ENCODE assay signal across 24 cellular contexts in the genomic region with DNA sequence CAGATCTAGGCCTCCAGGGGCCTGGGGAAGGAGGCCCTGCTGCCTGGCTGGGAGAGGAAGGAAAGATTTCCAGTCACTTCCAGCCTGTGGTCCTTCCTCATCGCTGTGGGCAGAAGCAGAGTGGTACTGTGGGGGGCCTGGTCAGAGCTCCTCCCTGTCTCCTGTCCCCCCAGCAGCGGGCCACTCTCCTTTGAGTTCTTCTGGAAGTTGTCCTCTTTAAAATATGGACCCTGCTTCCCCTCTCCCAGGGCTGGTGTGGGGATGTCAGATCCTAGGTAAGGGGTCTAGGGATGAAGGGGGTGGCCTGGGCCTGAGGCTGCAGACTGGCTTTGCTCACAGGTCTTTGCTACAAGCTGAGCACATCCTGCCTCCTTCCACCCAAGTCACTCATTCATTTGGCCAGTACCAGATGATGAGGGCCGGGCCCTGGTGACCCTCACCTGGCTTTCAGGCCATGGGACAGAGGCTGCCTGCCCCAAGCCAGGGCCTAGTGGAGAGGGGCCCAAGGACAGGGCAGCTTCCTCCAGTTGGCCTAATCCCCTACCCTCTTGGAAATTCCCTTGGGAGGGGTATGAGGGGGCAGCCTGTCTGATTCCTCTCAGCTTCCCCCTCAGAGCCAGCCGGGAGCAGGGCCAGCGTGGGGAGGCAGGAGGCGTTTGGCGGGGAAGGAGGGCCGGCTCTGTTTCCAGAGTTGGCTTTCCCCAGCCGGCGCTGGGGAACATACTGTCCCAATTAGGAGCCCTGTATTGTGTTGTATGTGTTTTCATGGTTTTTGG.
DNase-seq lines count a peak whose midpoint lies in the region; ATAC-seq and TF ChIP-seq lines count a peak whose summit lies in the region.
"Had no signal": no experiment of that assay in that cellular context is flagged by ENCODE, and none has a peak within 500 bp of the region (broad histone marks: within the 10 kb centered on the region; RNA-seq: fewer than 3 reads in every experiment).

No MANE protein-coding gene starts in this region.

- TF ChIP-seq CTCF in thyroid gland (IDR thresholded peaks at IDR 0.05) = no peak

- no peak for TF ChIP-seq POLR2A in thyroid gland (IDR thresholded peaks at IDR 0.05)

- no peaks in the 10 kb centered on the region for H3K4me1 Mint-ChIP-seq in activated T-cell treated with anti-CD3 and anti-CD28 coated beads, Interleukin-2, amount 50 U/mL, for 72 hours (ENCODE audit: low read depth)
- H3K4me1 Mint-ChIP-seq: activated naive CD8-positive, alpha-beta T cell treated with anti-CD3 and anti-CD28 coated beads, Interleukin-2, amount 10 ng/mL, durations not matched to agents 7 days and 5 days had no signal

- H3K36me3 ChIP-seq in thyroid gland = no peaks in the 10 kb centered on the region

- H3K27me3 Mint-ChIP-seq in activated T-cell treated with anti-CD3 and anti-CD28 coated beads, Interleukin-2, amount 50 U/mL, for 72 hours (ENCODE audit: low read depth) = no peaks in the 10 kb centered on the region
- H3K27me3 Mint-ChIP-seq: activated CD4-positive, alpha-beta memory T cell treated with anti-CD3 and anti-CD28 coated beads for 36 hours; activated naive CD8-positive, alpha-beta T cell treated with anti-CD3 and anti-CD28 coated beads, Interleukin-2, amount 10 ng/mL, durations not matched to agents 7 days and 5 days; activated T-cell treated with anti-CD3 and anti-CD28 coated beads, Interleukin-2, amount 50 U/mL, for 24 hours had no signal

- H3K27ac Mint-ChIP-seq in activated T-cell treated with anti-CD3 and anti-CD28 coated beads, Interleukin-2, amount 50 U/mL, for 72 hours = no peak overlapping the region
- H3K27ac Mint-ChIP-seq: activated CD4-positive, alpha-beta memory T cell treated with anti-CD3 and anti-CD28 coated beads for 36 hours; activated naive CD8-positive, alpha-beta T cell treated with anti-CD3 and anti-CD28 coated beads, Interleukin-2, amount 10 ng/mL, durations not matched to agents 7 days and 5 days; activated T-cell treated with anti-CD3 and anti-CD28 coated beads, Interleukin-2, amount 50 U/mL, for 24 hours; T-helper 17 cell had no signal

- no peak overlapping the region for H3K4me3 ChIP-seq in thyroid gland (replicated peaks in 1 of 3)
- H3K4me3 ChIP-seq: BLaER1 treated with 17β-estradiol and CSF1 and Interleukin-3, amounts not matched to agents 10 nM and 100 nM; esophagus muscularis mucosa; right lobe of liver had no signal

- no peak overlapping the region for H3K4me3 Mint-ChIP-seq in activated T-cell treated with anti-CD3 and anti-CD28 coated beads, Interleukin-2, amount 50 U/mL, for 72 hours
- H3K4me3 Mint-ChIP-seq: activated CD4-positive, alpha-beta memory T cell treated with anti-CD3 and anti-CD28 coated beads for 36 hours; activated naive CD8-positive, alpha-beta T cell treated with anti-CD3 and anti-CD28 coated beads, Interleukin-2, amount 10 ng/mL, durations not matched to agents 7 days and 5 days; activated T-cell treated with anti-CD3 and anti-CD28 coated beads, Interleukin-2, amount 50 U/mL, for 24 hours; neural crest cell; T-helper 17 cell had no signal

- peaks cover 0 to 3% of the 10 kb centered on the region in 2 donors for H3K9me3 Mint-ChIP-seq in activated T-cell treated with anti-CD3 and anti-CD28 coated beads, Interleukin-2, amount 50 U/mL, for 72 hours
- H3K9me3 Mint-ChIP-seq: activated CD4-positive, alpha-beta memory T cell treated with anti-CD3 and anti-CD28 coated beads for 36 hours; activated naive CD8-positive, alpha-beta T cell treated with anti-CD3 and anti-CD28 coated beads, Interleukin-2, amount 10 ng/mL, durations not matched to agents 7 days and 5 days; activated T-cell treated with anti-CD3 and anti-CD28 coated beads, Interleukin-2, amount 50 U/mL, for 24 hours had no signal

- intact Hi-C loops in left cardiac atrium (cut with DNase I) = loop anchor here in 1 of 2 donors (10.0 kb wide), 1 partner anchor 110 kb away; no protein-coding TSS in a partner anchor
- intact Hi-C loops in thyroid gland (cut with DNase I) = no loop called here

- 77 to 79% methylated on average over 4 to 8 of the region's 10 CpGs for WGBS in thyroid gland, 2 donors

- ATAC-seq in left cardiac atrium = peak; percentile 22 to 61
- no peak for ATAC-seq in activated T-cell treated with anti-CD3 and anti-CD28 coated beads, Interleukin-2, amount 50 U/mL, for 72 hours (replicated peaks in 1 of 2)
- ATAC-seq: T-helper 17 cell had no signal

- no peaks in the 10 kb centered on the region for H3K36me3 Mint-ChIP-seq in activated T-cell treated with anti-CD3 and anti-CD28 coated beads, Interleukin-2, amount 50 U/mL, for 72 hours (ENCODE audit: insufficient read depth in 2 of 2)
- H3K36me3 Mint-ChIP-seq: activated CD4-positive, alpha-beta memory T cell treated with anti-CD3 and anti-CD28 coated beads for 36 hours; activated naive CD8-positive, alpha-beta T cell treated with anti-CD3 and anti-CD28 coated beads, Interleukin-2, amount 10 ng/mL, durations not matched to agents 7 days and 5 days had no signal

- H3K27ac ChIP-seq in thyroid gland = no peak overlapping the region
- H3K27ac ChIP-seq: 22Rv1; BLaER1 treated with 17β-estradiol and CSF1 and Interleukin-3, amounts not matched to agents 10 nM and 100 nM; esophagus muscularis mucosa; right lobe of liver had no signal

- no peaks in the 10 kb centered on the region for H3K27me3 ChIP-seq in thyroid gland
- H3K27me3 ChIP-seq: BLaER1 treated with 17β-estradiol and CSF1 and Interleukin-3, amounts not matched to agents 10 nM and 100 nM; esophagus muscularis mucosa; right lobe of liver had no signal

- peaks cover 13 to 23% of the 10 kb centered on the region in 2 donors for H3K4me1 ChIP-seq in thyroid gland
- H3K4me1 ChIP-seq: esophagus muscularis mucosa, right lobe of liver had no signal

- DNase-seq in activated CD8-positive, alpha-beta memory T cell treated with anti-CD3 and anti-CD28 coated beads, Interleukin-2, amount 50 U/mL, for 4 hours = peak; percentile 6
- no peak for DNase-seq in activated CD8-positive, alpha-beta memory T cell treated with anti-CD3 and anti-CD28 coated beads, Interleukin-2, amount 50 U/mL, for 48 hours
- DNase-seq in left cardiac atrium = no peak
- peak in 34 of 56 donors; percentile 6 to 64 (median 30) for DNase-seq in nucleus accumbens (lab: John Stamatoyannopoulos, UW)
- peak; percentile 32 to 45 for DNase-seq in thyroid gland
- no peak for DNase-seq in GDM1 (lab: John Stamatoyannopoulos, UW)
- DNase-seq in NCI-H1092 (lab: John Stamatoyannopoulos, UW) = no peak
- DNase-seq in activated T-cell treated with anti-CD3 and anti-CD28 coated beads, Interleukin-2, amount 50 U/mL, for 72 hours = no peak
- DNase-seq: activated CD4-positive, alpha-beta memory T cell treated with anti-CD3 and anti-CD28 coated beads for 36 hours; activated naive CD8-positive, alpha-beta T cell treated with anti-CD3 and anti-CD28 coated beads, Interleukin-2, amount 10 ng/mL, durations not matched to agents 7 days and 5 days; activated T-cell treated with anti-CD3 and anti-CD28 coated beads, Interleukin-2, amount 50 U/mL, for 24 hours; DMS 273 treated with DMSO at 0.1 percent for 48 hours; effector CD4-positive, alpha-beta T cell; islet precursor cell; Karpas-422; NCI-H1048; NCI-H2081; stimulated activated CD4-positive, alpha-beta T cell treated with anti-CD3 and anti-CD28 coated beads, Interleukin-1b, Interleukin-23, amount 100 ng/mL, for 48 hours; T-helper 17 cell had no signal

- H3K9me3 ChIP-seq in thyroid gland = no peaks in the 10 kb centered on the region
- H3K9me3 ChIP-seq: esophagus muscularis mucosa, right lobe of liver had no signal

Comparison
In these comparisons a context has a peak if more than half of its experiments do, and no peak if none do; other contexts are left out.
1. DNase-seq: peak in activated CD8-positive, alpha-beta memory T cell treated with anti-CD3 and anti-CD28 coated beads, Interleukin-2, amount 50 U/mL, for 4 hours (single experiment), nucleus accumbens (34 of 56) and thyroid gland (2 of 2); none in activated CD8-positive, alpha-beta memory T cell treated with anti-CD3 and anti-CD28 coated beads, Interleukin-2, amount 50 U/mL, for 48 hours (single experiment), left cardiac atrium (single experiment), GDM1 (single experiment), NCI-H1092 (single experiment) and activated T-cell treated with anti-CD3 and anti-CD28 coated beads, Interleukin-2, amount 50 U/mL, for 72 hours (0 of 2).
2. ATAC-seq: peak in left cardiac atrium (2 of 2); none in activated T-cell treated with anti-CD3 and anti-CD28 coated beads, Interleukin-2, amount 50 U/mL, for 72 hours (0 of 2).